Comparison of ENCODE assay signal across 29 cellular contexts in genomic region chr2:233792720-233793119, GRCh38. TPM values are rescaled to one million over a fixed set of nuclear protein-coding genes. Genes with fewer than 3 reads are reported as not detected.
"Had no signal": no experiment of that assay in that cellular context is flagged by ENCODE, and none has a peak within 500 bp of the region (broad histone marks: within the 10 kb centered on the region; RNA-seq: fewer than 3 reads in every experiment).

No MANE protein-coding gene starts in this region.

- H3K9me3 ChIP-seq: esophagus squamous epithelium, lower lobe of right lung, neutrophil, prostate gland, right atrium auricular region, sigmoid colon, testis, tibial artery had no signal

- H3K27ac ChIP-seq: esophagus squamous epithelium, heart right ventricle, lower lobe of right lung, neutrophil, prostate gland, right atrium auricular region, sigmoid colon, testis, tibial artery had no signal

- FAIRE-seq: colon, endothelial cell of umbilical vein, islet of Langerhans, urothelium cell line had no signal

- H3K36me3 ChIP-seq: esophagus squamous epithelium, heart right ventricle, lower lobe of right lung, neutrophil, prostate gland, right atrium auricular region, sigmoid colon, tibial artery had no signal

- H3K4me3 ChIP-seq: esophagus squamous epithelium, heart right ventricle, lower lobe of right lung, prostate gland, right atrium auricular region, sigmoid colon, testis, tibial artery had no signal

- H3K27me3 ChIP-seq: esophagus squamous epithelium, neutrophil, right atrium auricular region, sigmoid colon, testis, tibial artery had no signal

- H3K4me1 ChIP-seq: esophagus squamous epithelium, heart right ventricle, lower lobe of right lung, prostate gland, right atrium auricular region, sigmoid colon, testis, tibial artery had no signal

- ATAC-seq: heart right ventricle; left ventricle myocardium superior; natural killer cell; stimulated activated effector memory CD8-positive, alpha-beta T cell treated with anti-CD3 and anti-CD28 coated beads, Interleukin-12 subunit alpha, Interleukin-12 subunit beta, amount 100 ng/mL, for 72 hours had no signal

- DNase-seq: effector memory CD4-positive, alpha-beta T cell; esophagus squamous epithelium; foreskin melanocyte; glutamatergic neuron; heart right ventricle; hippocampal formation; left ventricle myocardium superior; lower lobe of right lung; natural killer cell; sigmoid colon; stimulated activated CD4-positive, alpha-beta T cell treated with anti-CD3 and anti-CD28 coated beads, Interleukin-4, amount 100 ng/mL, for 24 hours; stimulated activated naive CD4-positive, alpha-beta T cell treated with Interleukin-2 at 50 U/mL for 16 hours; substantia nigra; testis; tibial artery had no signal

RNA-seq across cellular contexts. Expression of gene MROH2A, which starts 14.6 kb away (rescaled TPM):
- total RNA-seq: cerebellum, endothelial cell of umbilical vein, epithelial cell of proximal tubule, heart right ventricle, left ventricle myocardium superior, lower lobe of right lung, mononuclear cell, natural killer cell, osteoblast, right atrium auricular region, sigmoid colon, skeletal muscle tissue had no signal
- polyA plus RNA-seq: endothelial cell of umbilical vein, heart right ventricle, neural cell had no signal

RNA-seq across cellular contexts. Expression of gene UGT1A1, which starts 32.6 kb away (rescaled TPM):
- total RNA-seq: cerebellum, endothelial cell of umbilical vein, epithelial cell of proximal tubule, heart right ventricle, left ventricle myocardium superior, mononuclear cell, natural killer cell, osteoblast, right atrium auricular region, sigmoid colon, skeletal muscle tissue had no signal
- polyA plus RNA-seq: endothelial cell of umbilical vein, heart right ventricle, neural cell had no signal
